In the genomic region with DNA sequence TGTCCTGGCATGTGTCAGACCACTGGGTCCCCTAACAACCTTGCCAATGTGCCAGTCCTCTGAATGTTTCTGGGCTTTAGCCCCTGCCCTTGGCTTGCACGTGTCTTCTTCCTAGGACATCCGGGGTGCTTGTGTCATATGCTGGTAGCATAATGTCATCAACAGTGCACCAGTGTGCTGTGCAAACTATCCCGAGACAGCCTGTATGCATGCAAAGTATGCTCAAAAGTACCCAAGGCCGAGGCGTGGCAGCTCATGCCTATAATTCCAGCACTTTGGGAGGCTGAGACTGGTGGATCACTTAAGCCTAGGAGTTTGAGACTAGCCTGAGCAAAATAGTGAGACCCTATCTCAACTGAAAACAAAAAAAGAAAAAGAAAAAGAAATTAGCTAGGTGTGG, we compare ENCODE assay signal across 22 cellular contexts.
"Had no signal": no experiment of that assay in that cellular context is flagged by ENCODE, and none has a peak within 500 bp of the region (broad histone marks: within the 10 kb centered on the region; RNA-seq: fewer than 3 reads in every experiment).

No MANE protein-coding gene starts in this region.

- H3K4me1 ChIP-seq: SJSA1 had no signal

- H3K4me3 ChIP-seq: SJSA1, SK-N-MC had no signal

- H3K36me3 ChIP-seq: SJSA1 had no signal

- H3K27ac ChIP-seq: SJSA1, SK-N-MC had no signal

- H3K9me3 ChIP-seq: SJSA1 had no signal

- FAIRE-seq: RCC 7860 had no signal

- DNase-seq: KBM-7, MV-4-11, NCI-H1048, NCI-H1105 treated with DMSO at 0.1 percent for 48 hours, NCI-H1417 treated with DMSO at 0.1 percent for 48 hours, NCI-H146, NCI-H1694 treated with DMSO at 0.1 percent for 48 hours, NCI-H1930, NCI-H2081, NCI-H2107, NCI-H2227 treated with DMSO at 0.1 percent for 48 hours, NCI-H446, NCI-H510A, NCI-H524 treated with DMSO at 0.1 percent for 48 hours, NCI-H69, NCI-H774, Right ventricle myocardium superior, RPMI8226, SIG-M5 had no signal
